Comparison of ENCODE assay signal across 1 cellular context in genomic region chr10:87636313-87636915, GRCh38.
TF ChIP-seq lines count a peak whose summit lies in the region.

No MANE protein-coding gene starts in this region.

TF ChIP-seq in GM12878, 131 proteins besides CTCF, POLR2A, EP300 and RAD21 (continued from another document):
- no peak for TF ChIP-seq KLF5 (IDR thresholded peaks at IDR 0.05; ENCODE audit: partially characterized antibody)
- TF ChIP-seq EZH2 (IDR thresholded peaks at IDR 0.05; ENCODE audit: borderline replicate concordance, control insufficient read depth, low read depth, low read length) = no peak
- no peak for TF ChIP-seq MYC (IDR thresholded peaks at IDR 0.05; ENCODE audit: insufficient read depth, insufficient read length, insufficient replicate concordance, low read length, severe bottlenecking)
- no peak for TF ChIP-seq GABPA (IDR thresholded peaks at IDR 0.05; ENCODE audit: low read depth)
- TF ChIP-seq DPF2 (IDR thresholded peaks at IDR 0.05) = no peak
- TF ChIP-seq SRF (IDR thresholded peaks at IDR 0.05; ENCODE audit: low read depth in 2 of 2, low read length in 2 of 2) = no peak
- no peak for TF ChIP-seq MEF2A (IDR thresholded peaks at IDR 0.05; ENCODE audit: insufficient read depth, low read depth, low read length)
- no peak for TF ChIP-seq POU2F2 (IDR thresholded peaks at IDR 0.05; ENCODE audit: borderline replicate concordance, low read depth, low read length)
